Comparison of ENCODE assay signal across 8 cellular contexts in the genomic region with DNA sequence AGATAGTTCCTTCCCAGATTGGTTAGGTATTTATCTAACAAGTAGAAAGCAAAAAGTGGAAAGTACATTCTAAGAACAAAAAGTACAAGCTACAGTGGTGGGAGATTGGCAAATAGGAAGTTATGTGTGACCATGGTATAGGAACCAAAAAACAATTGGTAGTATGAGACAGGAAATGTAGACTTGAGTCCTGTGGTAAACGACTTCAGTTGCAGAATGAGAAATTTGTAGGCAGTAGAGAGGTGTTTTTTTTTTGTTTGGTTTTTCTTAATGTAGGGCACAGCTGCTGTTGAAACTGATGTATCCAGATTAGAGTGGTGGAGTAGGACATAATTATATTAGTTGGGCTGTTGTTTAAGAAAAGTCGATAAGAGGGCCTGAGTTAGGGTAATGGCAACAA.
DNase-seq lines count a peak whose midpoint lies in the region; ATAC-seq and TF ChIP-seq lines count a peak whose summit lies in the region.
"Had no signal": no experiment of that assay in that cellular context is flagged by ENCODE, and none has a peak within 500 bp of the region (broad histone marks: within the 10 kb centered on the region; RNA-seq: fewer than 3 reads in every experiment).

No MANE protein-coding gene starts in this region.

- no peak overlapping the region for H3K4me2 ChIP-seq in neuronal stem cell (ENCODE audit: insufficient read depth, low read length, poor library complexity, severe bottlenecking)

- H3K27ac ChIP-seq in neutrophil (peak overlapping the region; percentile 47), substantia nigra (ENCODE audit: low read depth, low read length, poor library complexity, severe bottlenecking) (no peak overlapping the region), neuronal stem cell (replicated peaks; ENCODE audit: low read length) (no peak overlapping the region)

- H4K91ac ChIP-seq in neuronal stem cell (ENCODE audit: low read depth, low read length, poor library complexity), result no peak overlapping the region

- H3K36me3 ChIP-seq in neutrophil (peaks cover 40% of the 10 kb centered on the region), neuronal stem cell (replicated peaks in 1 of 2; ENCODE audit: control insufficient read depth in 2 of 2, insufficient read depth in 2 of 2, low read length in 2 of 2) (peaks cover 2 to 83% of the 10 kb centered on the region in 2 donors)

- H3K27me3 ChIP-seq in neutrophil (no peaks in the 10 kb centered on the region), neuronal stem cell (ENCODE audit: control insufficient read depth in 3 of 3, insufficient read depth in 3 of 3, low read depth in 1 of 3, low read length in 3 of 3) (no peaks in the 10 kb centered on the region)

- DNase-seq in NOMO-1 (lab: John Stamatoyannopoulos, UW; ENCODE audit: unreplicated experiment in 2 of 2), result peak; percentile 39 to 66
- DNase-seq in substantia nigra (lab: John Stamatoyannopoulos, UW), result no peak
- DNase-seq in GM03348 (ENCODE audit: low spot score), result no peak
- no peak for DNase-seq in neuronal stem cell (ENCODE audit: low spot score)

- no peak for TF ChIP-seq CTCF in neutrophil (IDR thresholded peaks at IDR 0.05)

- ATAC-seq in GM19023 (IDR thresholded peaks at IDR 0.05; ENCODE audit: unreplicated experiment) (peak; percentile 100), HG02763 (IDR thresholded peaks at IDR 0.05; ENCODE audit: unreplicated experiment) (peak; percentile 100)
- ATAC-seq: Panc1 had no signal

- H2BK12ac ChIP-seq in neuronal stem cell (ENCODE audit: low read length), result no peak overlapping the region

- no peak overlapping the region for H2BK5ac ChIP-seq in neuronal stem cell (ENCODE audit: low read length)

- H2AFZ ChIP-seq in neuronal stem cell (ENCODE audit: low read length), result no peak overlapping the region

- H3K9me3 ChIP-seq in neutrophil (no peaks in the 10 kb centered on the region), neuronal stem cell (replicated peaks in 1 of 2; ENCODE audit: control insufficient read depth in 2 of 2, insufficient read depth in 1 of 2, low read depth in 1 of 2, low read length in 2 of 2) (no peaks in the 10 kb centered on the region)

- no peak overlapping the region for H3K4ac ChIP-seq in neuronal stem cell (ENCODE audit: low read length)

- no peak overlapping the region for H3K23ac ChIP-seq in neuronal stem cell (ENCODE audit: low read depth, low read length, poor library complexity)

- no peak overlapping the region for H4K8ac ChIP-seq in neuronal stem cell (ENCODE audit: low read depth, low read length)

- H3K4me1 ChIP-seq in neutrophil (ENCODE audit: control insufficient read depth in 1 of 2, insufficient read depth in 1 of 2, low read depth in 1 of 2, low read length in 1 of 2) (peaks cover 5 to 13% of the 10 kb centered on the region in 2 experiments), neuronal stem cell (ENCODE audit: control insufficient read depth in 2 of 2, insufficient read depth in 1 of 2, low read depth in 1 of 2, low read length in 2 of 2) (no peaks in the 10 kb centered on the region)

- WGBS in neuronal stem cell (ENCODE audit: extremely low coverage in 2 of 2, insufficient read length in 2 of 2, insufficient replicate concordance in 1 of 2), 2 donors, result no CpG with 5 or more reads among the region's 2 CpGs

- no peak overlapping the region for H2BK120ac ChIP-seq in neuronal stem cell (ENCODE audit: low read depth, low read length)

- H3K4me3 ChIP-seq in neutrophil (ENCODE audit: low read depth in 1 of 2, low read length in 1 of 2), result no peak overlapping the region
- H3K4me3 ChIP-seq in neuronal stem cell (ENCODE audit: low read length in 2 of 2), result no peak overlapping the region

- H3K9ac ChIP-seq in neuronal stem cell (ENCODE audit: low read depth, low read length, poor library complexity), result no peak overlapping the region

- no peak overlapping the region for H2AK5ac ChIP-seq in neuronal stem cell (ENCODE audit: low read depth, low read length)

- no peak overlapping the region for H2BK15ac ChIP-seq in neuronal stem cell (ENCODE audit: low read length)

- no peak overlapping the region for H3K18ac ChIP-seq in neuronal stem cell (ENCODE audit: low read length)

- no peaks in the 10 kb centered on the region for H3K79me1 ChIP-seq in neuronal stem cell (ENCODE audit: low read depth, low read length)

- no peak overlapping the region for H3K14ac ChIP-seq in neuronal stem cell (ENCODE audit: low read length)

Comparison
In these comparisons a context has a peak if more than half of its experiments do, and no peak if none do; other contexts are left out.
1. DNase-seq: peak in NOMO-1 (2 of 2); none in substantia nigra (0 of 49), GM03348 (single experiment) and neuronal stem cell (single experiment).